In the genomic region with DNA sequence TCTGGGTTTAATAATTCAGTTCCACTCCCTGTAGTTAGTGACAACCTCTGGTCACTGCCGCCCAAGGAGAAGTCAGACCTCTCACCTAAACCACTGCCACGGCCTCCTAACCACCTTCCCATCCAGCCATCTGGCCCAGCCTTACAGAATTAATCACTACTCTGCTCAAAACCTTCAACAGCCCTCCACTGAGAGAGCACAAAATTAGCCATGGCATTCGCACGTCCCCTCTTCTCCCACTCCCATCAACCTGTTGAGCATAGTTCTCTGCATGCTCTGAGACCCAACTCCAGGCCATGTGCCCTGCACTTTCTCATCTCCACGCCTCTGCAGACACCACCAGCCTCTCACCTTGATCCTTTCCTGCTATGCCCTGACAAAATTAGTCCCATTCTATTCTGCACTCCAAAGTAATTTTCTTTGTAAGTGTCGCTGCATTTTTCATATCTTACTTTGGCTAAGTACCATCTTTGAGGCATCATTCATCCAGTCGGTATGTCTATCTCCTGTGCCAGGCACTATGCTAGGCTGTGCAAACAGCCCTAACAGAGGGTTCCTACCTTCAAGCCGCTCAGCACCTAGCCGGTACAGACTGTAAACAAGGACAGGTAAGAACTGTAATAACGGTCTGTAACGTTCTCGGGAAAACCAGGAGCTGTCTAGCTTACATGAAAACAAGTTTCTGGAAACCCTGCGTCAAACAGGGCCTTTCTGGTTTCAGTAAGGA, we compare ENCODE assay signal across 8 cellular contexts. TPM values are rescaled to one million over a fixed set of nuclear protein-coding genes. Genes with fewer than 3 reads are reported as not detected.
DNase-seq lines count a peak whose midpoint lies in the region; FAIRE-seq and TF ChIP-seq lines count a peak whose summit lies in the region.

No MANE protein-coding gene starts in this region.

- H3K4me2 ChIP-seq in OCI-LY3 (ENCODE audit: low read length) (peak overlapping the region; percentile 99), endothelial cell of umbilical vein (ENCODE audit: insufficient read depth, low read length) (peak overlapping the region; percentile 39)

- CTCF ChIA-PET in endothelial cell of umbilical vein (lab: Charles Lee): interaction anchor here (0.6 to 1.6 kb wide), 4 partner anchors 15 to 301 kb away, joined by 3 to 8 read pairs (median 5); no protein-coding TSS in a partner anchor

- H3K79me2 ChIP-seq in OCI-LY3 (ENCODE audit: low read length) (peaks cover 20% of the 10 kb centered on the region), endothelial cell of umbilical vein (ENCODE audit: control insufficient read depth, insufficient read depth, low read length) (peaks cover 9% of the 10 kb centered on the region)

- POLR2A ChIA-PET in endothelial cell of umbilical vein (lab: Charles Lee): no interaction called here

- H2AFZ ChIP-seq in OCI-LY3 (ENCODE audit: low read depth, low read length) (no peak overlapping the region), endothelial cell of umbilical vein (ENCODE audit: low read depth, low read length) (peak overlapping the region; percentile 60)

- FAIRE-seq in endothelial cell of umbilical vein (lab: Jason Lieb, UNC): peak; percentile 72

- H3K36me3 Mint-ChIP-seq in nephron progenitor cell (ENCODE audit: low read depth): peaks cover 27% of the 10 kb centered on the region

- H3K36me3 ChIP-seq in OCI-LY3 (replicated peaks; ENCODE audit: low read depth, low read length): peaks cover 12% of the 10 kb centered on the region
- peaks cover 0 to 5% of the 10 kb centered on the region in 2 experiments for H3K36me3 ChIP-seq in endothelial cell of umbilical vein (ENCODE audit: control insufficient read depth in 2 of 2, extremely low read depth in 1 of 2, insufficient read depth in 2 of 2, low read length in 2 of 2)

- peak overlapping the region; percentile 61 for H3K9ac ChIP-seq in OCI-LY3 (ENCODE audit: low read length)
- peak overlapping the region; percentile 61 for H3K9ac ChIP-seq in endothelial cell of umbilical vein (replicated peaks; ENCODE audit: extremely low read depth, insufficient read depth, low read length)

- TF ChIP-seq CTCF in OCI-LY3 (IDR thresholded peaks at IDR 0.05; ENCODE audit: low read depth, low read length) (no peak), endothelial cell of umbilical vein (IDR thresholded peaks at IDR 0.05; ENCODE audit: extremely low read depth in 1 of 2, insufficient read depth in 1 of 2, low read depth in 1 of 2, low read length in 2 of 2) (no peak), nephron progenitor cell (IDR thresholded peaks at IDR 0.05) (no peak)

- H3K4me1 ChIP-seq in OCI-LY3 (ENCODE audit: low read length) (peaks cover 12% of the 10 kb centered on the region), endothelial cell of umbilical vein (ENCODE audit: control insufficient read depth, extremely low read depth, insufficient read depth, low read length) (peaks cover 12% of the 10 kb centered on the region)

- H3K9me3 ChIP-seq in OCI-LY3 (ENCODE audit: insufficient read depth, low read length): no peaks in the 10 kb centered on the region
- no peaks in the 10 kb centered on the region for H3K9me3 ChIP-seq in endothelial cell of umbilical vein (replicated peaks; ENCODE audit: control insufficient read depth, insufficient read depth, low read length)

- TF ChIP-seq POLR2A in endothelial cell of umbilical vein (IDR thresholded peaks at IDR 0.05; ENCODE audit: low read depth, low read length): no peak

- H3K27me3 Mint-ChIP-seq in nephron progenitor cell (ENCODE audit: low read depth, poor library complexity): peaks cover 6% of the 10 kb centered on the region

- dilution Hi-C loops in endothelial cell of umbilical vein (cut with MboI; ENCODE audit: extremely low pct_ligation_motif_present, low sequenced_read_pairs): no loop called here

- DNase-seq in NCI-H2227 (lab: John Stamatoyannopoulos, UW; ENCODE audit: unreplicated experiment): peak; percentile 18
- no peak for DNase-seq in NCI-H2227 treated with DMSO at 0.1 percent for 48 hours (lab: John Stamatoyannopoulos, UW)
- no peak for DNase-seq in endothelial cell of umbilical vein (ENCODE audit: low read depth, low spot score)
- DNase-seq in nephron progenitor cell: no peak
- no peak for DNase-seq in SIG-M5 (lab: John Stamatoyannopoulos, UW)
- no peak for DNase-seq in UCSD-AML1 (lab: John Stamatoyannopoulos, UW; ENCODE audit: unreplicated experiment)
- no peak for DNase-seq in Ammon's horn (ENCODE audit: low spot score)

- H3K4me1 Mint-ChIP-seq in nephron progenitor cell: peaks cover 31% of the 10 kb centered on the region

- H3K27me3 ChIP-seq in OCI-LY3 (ENCODE audit: low read depth, low read length) (no peaks in the 10 kb centered on the region), endothelial cell of umbilical vein (ENCODE audit: control insufficient read depth in 2 of 2, insufficient read depth in 2 of 2, low read length in 2 of 2) (no peaks in the 10 kb centered on the region)

- H3K4me3 ChIP-seq in OCI-LY3 (ENCODE audit: low read length) (peak overlapping the region; percentile 83), endothelial cell of umbilical vein (replicated peaks in 1 of 3; ENCODE audit: insufficient read depth in 1 of 3, low read depth in 1 of 3, low read length in 3 of 3) (peak overlapping the region; percentile 36 to 82 (median 42))

- H3K27ac ChIP-seq in OCI-LY3 (ENCODE audit: low read length) (no peak overlapping the region), endothelial cell of umbilical vein (ENCODE audit: insufficient read depth, low read depth, low read length) (no peak overlapping the region)

- H3K9me3 Mint-ChIP-seq in nephron progenitor cell: no peaks in the 10 kb centered on the region

- intact Hi-C loops in endothelial cell of umbilical vein (cut with micrococcal nuclease): loop anchor here (5.0 to 10.0 kb wide), 2 partner anchors 421 to 763 kb away; a partner anchor contains a TSS

- H3K9me1 ChIP-seq in endothelial cell of umbilical vein (replicated peaks; ENCODE audit: control insufficient read depth, extremely low read depth, insufficient read depth, low read length): no peaks in the 10 kb centered on the region

- H4K20me1 ChIP-seq in OCI-LY3 (ENCODE audit: insufficient read depth, low read length) (peaks cover 13% of the 10 kb centered on the region; the same call in 1 of the 2 replicates), endothelial cell of umbilical vein (replicated peaks; ENCODE audit: control insufficient read depth, extremely low read depth, insufficient read depth, low read length) (no peaks in the 10 kb centered on the region)

- peak overlapping the region; percentile 85 for H3K4me3 Mint-ChIP-seq in nephron progenitor cell

- H3K27ac Mint-ChIP-seq in nephron progenitor cell: peak overlapping the region; percentile 24

- BruUV-seq in endothelial cell of umbilical vein (replicated peaks; lab: Mats Ljungman, UMichigan): no TSS peak

TF ChIP-seq in endothelial cell of umbilical vein, 7 proteins besides CTCF, POLR2A, EP300 and RAD21:
- TF ChIP-seq EZH2 (IDR thresholded peaks at IDR 0.05; ENCODE audit: borderline replicate concordance, low read depth, low read length, severe bottlenecking): no peak
- no peak for TF ChIP-seq POLR2AphosphoS5 (IDR thresholded peaks at IDR 0.05; ENCODE audit: insufficient read depth, low read depth, low read length)
- no peak for TF ChIP-seq MYC (IDR thresholded peaks at IDR 0.05; ENCODE audit: low read depth, low read length)
- TF ChIP-seq, protein P1, sequence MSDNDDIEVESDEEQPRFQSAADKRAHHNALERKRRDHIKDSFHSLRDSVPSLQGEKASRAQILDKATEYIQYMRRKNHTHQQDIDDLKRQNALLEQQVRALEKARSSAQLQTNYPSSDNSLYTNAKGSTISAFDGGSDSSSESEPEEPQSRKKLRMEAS (IDR thresholded peaks at IDR 0.05; ENCODE audit: insufficient read depth, insufficient read length): no peak
- TF ChIP-seq FOS (IDR thresholded peaks at IDR 0.05; ENCODE audit: borderline replicate concordance, insufficient read depth, low read length): no peak
TF ChIP-seq in endothelial cell of umbilical vein: peak in this region for 0.

RNA-seq across cellular contexts. Expression of a gene that starts 1.0 kb away (rescaled TPM):
- 48.0 and 48.8 TPM in 2 replicates for total RNA-seq in endothelial cell of umbilical vein
- 41.3 and 43.1 TPM in 2 replicates for polyA plus RNA-seq in endothelial cell of umbilical vein
- polyA plus RNA-seq in endothelial cell of umbilical vein (2011; cell fraction: cytosol; rRNA removed): 41.4 and 42.2 TPM in 2 replicates
- polyA plus RNA-seq in endothelial cell of umbilical vein (2011; cell fraction: nucleus; rRNA removed): 16.8 and 18.7 TPM in 2 replicates
- polyA plus RNA-seq in endothelial cell of umbilical vein (2012): 61.2 and 72.5 TPM in 2 replicates
- 23.3 and 24.1 TPM in 2 replicates for polyA minus RNA-seq in endothelial cell of umbilical vein
- 30.9 TPM for polyA minus RNA-seq in endothelial cell of umbilical vein (2011; cell fraction: cytosol; rRNA and poly(A)+ RNA removed)
- 5.1 and 7.0 TPM in 2 replicates for polyA minus RNA-seq in endothelial cell of umbilical vein (2011; cell fraction: nucleus; rRNA and poly(A)+ RNA removed)

RNA-seq across cellular contexts. Expression of a gene that starts 43.4 kb away (rescaled TPM):
- 68.9 and 77.7 TPM in 2 replicates for total RNA-seq in endothelial cell of umbilical vein
- polyA plus RNA-seq in endothelial cell of umbilical vein: 6.5 and 9.4 TPM in 2 replicates
- 14.3 and 14.9 TPM in 2 replicates for polyA plus RNA-seq in endothelial cell of umbilical vein (2011; cell fraction: cytosol; rRNA removed)
- 46.1 and 60.5 TPM in 2 replicates for polyA plus RNA-seq in endothelial cell of umbilical vein (2011; cell fraction: nucleus; rRNA removed)
- 71.3 and 93.8 TPM in 2 replicates for polyA plus RNA-seq in endothelial cell of umbilical vein (2012)
- polyA minus RNA-seq in endothelial cell of umbilical vein: 15.0 and 16.8 TPM in 2 replicates
- polyA minus RNA-seq in endothelial cell of umbilical vein (2011; cell fraction: cytosol; rRNA and poly(A)+ RNA removed): 19.9 TPM
- polyA minus RNA-seq in endothelial cell of umbilical vein (2011; cell fraction: nucleus; rRNA and poly(A)+ RNA removed): 12.8 and 16.6 TPM in 2 replicates
